ENCODE assay signal across 35 cellular contexts in the genomic region with DNA sequence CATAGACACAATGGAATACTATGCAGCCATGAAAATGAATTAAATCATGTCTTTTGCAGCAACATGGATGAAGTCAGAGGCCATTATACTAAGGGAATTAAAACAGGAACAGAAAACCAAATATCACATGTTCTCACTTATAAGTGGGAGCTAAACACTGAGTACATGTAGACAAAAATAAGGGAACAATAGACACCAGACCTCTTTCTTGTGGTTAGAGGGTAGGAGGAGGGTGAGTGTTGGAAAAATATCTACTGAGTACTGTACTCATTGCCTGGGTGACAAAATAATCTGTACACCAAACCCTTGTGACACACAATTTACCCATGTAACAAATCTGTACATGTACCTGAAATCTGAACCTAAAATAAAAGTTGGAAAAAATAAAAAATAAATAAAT. TPM values are rescaled to one million over a fixed set of nuclear protein-coding genes. Genes with fewer than 3 reads are reported as not detected.
"Had no signal": no experiment of that assay in that cellular context is flagged by ENCODE, and none has a peak within 500 bp of the region (broad histone marks: within the 10 kb centered on the region; RNA-seq: fewer than 3 reads in every experiment).

No MANE protein-coding gene starts in this region.

- H3K4me1 Mint-ChIP-seq: activated B cell treated with CpG ODN at 0.5 μM for 24 hours; activated CD8-positive, alpha-beta memory T cell treated with anti-CD3 and anti-CD28 coated beads, Interleukin-2, amount 10 ng/mL, durations not matched to agents 7 days and 5 days; central memory CD8-positive, alpha-beta T cell; T-helper 17 cell had no signal

- H3K36me3 Mint-ChIP-seq: activated CD4-positive, alpha-beta memory T cell treated with anti-CD3 and anti-CD28 coated beads for 36 hours; activated CD8-positive, alpha-beta memory T cell treated with anti-CD3 and anti-CD28 coated beads, Interleukin-2, amount 10 ng/mL, durations not matched to agents 7 days and 5 days; activated naive CD8-positive, alpha-beta T cell had no signal

- H3K4me3 ChIP-seq: coronary artery, dorsolateral prefrontal cortex, esophagus muscularis mucosa, gastrocnemius medialis, heart left ventricle had no signal

- H3K27me3 ChIP-seq: brain microvascular endothelial cell, dorsolateral prefrontal cortex, esophagus muscularis mucosa, foreskin keratinocyte, gastrocnemius medialis, heart left ventricle had no signal

- DNase-seq: activated B cell treated with CpG ODN at 0.5 μM for 24 hours; activated CD4-positive, alpha-beta memory T cell treated with anti-CD3 and anti-CD28 coated beads for 36 hours; activated CD4-positive, alpha-beta T cell treated with anti-CD3 and anti-CD28 coated beads for 48 hours; activated CD8-positive, alpha-beta memory T cell treated with anti-CD3 and anti-CD28 coated beads, Interleukin-2, amount 10 ng/mL, durations not matched to agents 7 days and 5 days; activated CD8-positive, alpha-beta memory T cell treated with anti-CD3 and anti-CD28 coated beads, Interleukin-2, amount 50 U/mL, for 4 hours; activated CD8-positive, alpha-beta T cell treated with anti-CD3 and anti-CD28 coated beads, Interleukin-2, amount 10 ng/mL, durations not matched to agents 7 days and 5 days; activated effector memory CD4-positive, alpha-beta T cell treated with anti-CD3 and anti-CD28 coated beads, Interleukin-2, amount 50 U/mL, for 16 hours; activated naive CD4-positive, alpha-beta T cell treated with anti-CD3 and anti-CD28 coated beads for 36 hours; activated T-cell treated with anti-CD3 and anti-CD28 coated beads, Interleukin-2, amount 50 U/mL, for 1 hour; activated T-cell treated with anti-CD3 and anti-CD28 coated beads, Interleukin-2, amount 50 U/mL, for 48 hours; amniotic stem cell; anterior cingulate cortex; brain microvascular endothelial cell; dorsolateral prefrontal cortex; effector memory CD4-positive, alpha-beta T cell; erythroblast; foreskin keratinocyte; gastrocnemius medialis; glutamatergic neuron; heart left ventricle; T-helper 17 cell; T1000; WERI-Rb-1 had no signal

- FAIRE-seq: astrocyte, bronchial epithelial cell had no signal

- H3K9me3 ChIP-seq: gastrocnemius medialis had no signal

- H3K9me3 Mint-ChIP-seq: activated T-helper 1 cell treated with anti-CD3 and anti-CD28 coated beads, Interleukin-12 subunit alpha, Interleukin-12 subunit beta, Interleukin-2, Interleukin-4 antibody, amounts not matched to agents 30 ng/mL and 10 ng/mL and 1 ng/mL, durations not matched to agents 14 hours and 24 hours and 36 hours; dendritic cell treated with granulocyte-macrophage colony-stimulating factor and Interleukin-4, amounts not matched to agents 40 ng/mL and 50 ng/mL, for 4 days had no signal

- H3K4me1 ChIP-seq: esophagus muscularis mucosa, foreskin keratinocyte, heart left ventricle had no signal

- H3K27me3 Mint-ChIP-seq: activated B cell treated with CpG ODN at 0.5 μM for 24 hours; activated CD4-positive, alpha-beta memory T cell treated with anti-CD3 and anti-CD28 coated beads for 36 hours; activated CD8-positive, alpha-beta memory T cell treated with anti-CD3 and anti-CD28 coated beads, Interleukin-2, amount 10 ng/mL, durations not matched to agents 7 days and 5 days; activated naive CD8-positive, alpha-beta T cell; central memory CD8-positive, alpha-beta T cell; T-helper 17 cell had no signal

- H3K27ac ChIP-seq: brain microvascular endothelial cell, coronary artery, dorsolateral prefrontal cortex, esophagus muscularis mucosa, foreskin keratinocyte, gastrocnemius medialis, heart left ventricle, WERI-Rb-1 had no signal

- ATAC-seq: activated CD4-positive, CD25-positive, alpha-beta regulatory T cell treated with anti-CD3 and anti-CD28 coated beads, Interleukin-2, amount 50 U/mL, for 24 hours; activated CD8-positive, alpha-beta memory T cell treated with anti-CD3 and anti-CD28 coated beads, Interleukin-2, amount 10 ng/mL, durations not matched to agents 7 days and 5 days; activated CD8-positive, alpha-beta T cell treated with anti-CD3 and anti-CD28 coated beads, Interleukin-2, amount 10 ng/mL, durations not matched to agents 7 days and 5 days; foreskin keratinocyte; gastrocnemius medialis; heart left ventricle; T-helper 17 cell had no signal

- H3K36me3 ChIP-seq: brain microvascular endothelial cell, esophagus muscularis mucosa, gastrocnemius medialis, heart left ventricle, WERI-Rb-1 had no signal

- H3K4me3 Mint-ChIP-seq: activated B cell treated with CpG ODN at 0.5 μM for 24 hours; activated CD4-positive, alpha-beta memory T cell treated with anti-CD3 and anti-CD28 coated beads for 36 hours; activated CD8-positive, alpha-beta memory T cell treated with anti-CD3 and anti-CD28 coated beads, Interleukin-2, amount 10 ng/mL, durations not matched to agents 7 days and 5 days; activated CD8-positive, alpha-beta T cell treated with anti-CD3 and anti-CD28 coated beads, Interleukin-2, amount 10 ng/mL, durations not matched to agents 7 days and 5 days; activated naive CD4-positive, alpha-beta T cell treated with anti-CD3 and anti-CD28 coated beads for 36 hours; activated naive CD8-positive, alpha-beta T cell; activated T-helper 1 cell treated with anti-CD3 and anti-CD28 coated beads, Interleukin-12 subunit alpha, Interleukin-12 subunit beta, Interleukin-2, Interleukin-4 antibody, amounts not matched to agents 30 ng/mL and 10 ng/mL and 1 ng/mL, durations not matched to agents 14 hours and 24 hours and 36 hours; central memory CD8-positive, alpha-beta T cell; dendritic cell treated with granulocyte-macrophage colony-stimulating factor and Interleukin-4, amounts not matched to agents 40 ng/mL and 50 ng/mL, for 4 days; T-helper 17 cell; T-helper 2 cell treated with Interferon-gamma antibody and Interleukin-4, amounts not matched to agents 5 μg/mL and 100 μg/mL, for 36 hours had no signal

- H3K27ac Mint-ChIP-seq: activated B cell treated with CpG ODN at 0.5 μM for 24 hours; activated CD4-positive, alpha-beta memory T cell treated with anti-CD3 and anti-CD28 coated beads for 36 hours; activated CD8-positive, alpha-beta memory T cell treated with anti-CD3 and anti-CD28 coated beads, Interleukin-2, amount 10 ng/mL, durations not matched to agents 7 days and 5 days; activated CD8-positive, alpha-beta T cell treated with anti-CD3 and anti-CD28 coated beads, Interleukin-2, amount 10 ng/mL, durations not matched to agents 7 days and 5 days; activated naive CD4-positive, alpha-beta T cell treated with anti-CD3 and anti-CD28 coated beads for 36 hours; activated naive CD8-positive, alpha-beta T cell; activated T-helper 1 cell treated with anti-CD3 and anti-CD28 coated beads, Interleukin-12 subunit alpha, Interleukin-12 subunit beta, Interleukin-2, Interleukin-4 antibody, amounts not matched to agents 30 ng/mL and 10 ng/mL and 1 ng/mL, durations not matched to agents 14 hours and 24 hours and 36 hours; activated T-helper 2 cell treated with anti-CD3 and anti-CD28 coated beads, Interferon-gamma antibody, Interleukin-2, Interleukin-4, amounts not matched to agents 10 μg/mL and 5 μg/mL and 100 μg/mL, durations not matched to agents 14 hours and 24 hours and 36 hours; dendritic cell treated with granulocyte-macrophage colony-stimulating factor and Interleukin-4, amounts not matched to agents 40 ng/mL and 50 ng/mL, for 4 days; T-helper 17 cell; T-helper 2 cell treated with Interferon-gamma antibody and Interleukin-4, amounts not matched to agents 5 μg/mL and 100 μg/mL, for 36 hours had no signal

RNA-seq across cellular contexts. Expression of gene ANO5, which starts 59.1 kb away (rescaled TPM):
- total RNA-seq: activated B cell treated with CpG ODN at 0.5 μM for 24 hours; activated CD8-positive, alpha-beta memory T cell treated with anti-CD3 and anti-CD28 coated beads for 36 hours; activated naive CD4-positive, alpha-beta T cell treated with anti-CD3 and anti-CD28 coated beads for 36 hours; activated T-helper 1 cell treated with anti-CD3 and anti-CD28 coated beads, Interleukin-12 subunit alpha, Interleukin-12 subunit beta, Interleukin-2, Interleukin-4 antibody, amounts not matched to agents 30 ng/mL and 10 ng/mL and 1 ng/mL, durations not matched to agents 14 hours and 24 hours and 36 hours; activated T-helper 2 cell treated with anti-CD3 and anti-CD28 coated beads, Interferon-gamma antibody, Interleukin-2, Interleukin-4, amounts not matched to agents 10 μg/mL and 5 μg/mL and 100 μg/mL, durations not matched to agents 14 hours and 24 hours and 36 hours; foreskin keratinocyte had no signal
- polyA plus RNA-seq: foreskin keratinocyte had no signal
